ENCODE assay signal across 16 cellular contexts in genomic region chr1:165879946-165880345, GRCh38. TPM values are rescaled to one million over a fixed set of nuclear protein-coding genes. Genes with fewer than 3 reads are reported as not detected.
A peak's percentile ranks its signal among the peaks of the same experiment; 100 is the strongest.
DNase-seq lines count a peak whose midpoint lies in the region; ATAC-seq and TF ChIP-seq lines count a peak whose summit lies in the region.
"Had no signal": no experiment of that assay in that cellular context is flagged by ENCODE, and none has a peak within 500 bp of the region (broad histone marks: within the 10 kb centered on the region; RNA-seq: fewer than 3 reads in every experiment).

No MANE protein-coding gene starts in this region.

- no peak overlapping the region for H3K9ac ChIP-seq in colonic mucosa (ENCODE audit: low read depth in 2 of 2, low read length in 2 of 2)
- H3K9ac ChIP-seq: BLaER1 treated with 17β-estradiol and CSF1 and Interleukin-3, amounts not matched to agents 10 nM and 100 nM had no signal

- peaks cover 35% of the 10 kb centered on the region for H3K36me3 Mint-ChIP-seq in stimulated activated naive CD8-positive, alpha-beta T cell treated with anti-CD3 and anti-CD28 coated beads, Interleukin-15, Interleukin-2, amounts not matched to agents 100 ng/mL and 50 ng/mL, for 24 hours (ENCODE audit: low read depth)

- H3K9me3 ChIP-seq in prostate gland = no peaks in the 10 kb centered on the region
- H3K9me3 ChIP-seq in Peyer's patch = no peaks in the 10 kb centered on the region
- no peaks in the 10 kb centered on the region for H3K9me3 ChIP-seq in colonic mucosa

- in situ Hi-C loops in brain microvascular endothelial cell (cut with HindIII; ENCODE audit: low pct_ligation_motif_present, low sequenced_read_pairs) = no loop called here

- H3K4me3 Mint-ChIP-seq in stimulated activated naive CD8-positive, alpha-beta T cell treated with anti-CD3 and anti-CD28 coated beads, Interleukin-15, Interleukin-2, amounts not matched to agents 100 ng/mL and 50 ng/mL, for 24 hours = no peak overlapping the region
- no peak overlapping the region for H3K4me3 Mint-ChIP-seq in stimulated activated naive CD8-positive, alpha-beta T cell treated with anti-CD3 and anti-CD28 coated beads, Interleukin-15, amount 100 ng/mL, for 72 hours

- peaks cover 71% of the 10 kb centered on the region for H3K4me1 Mint-ChIP-seq in stimulated activated naive CD8-positive, alpha-beta T cell treated with anti-CD3 and anti-CD28 coated beads, Interleukin-15, Interleukin-2, amounts not matched to agents 100 ng/mL and 50 ng/mL, for 24 hours (ENCODE audit: low read depth)
- H3K4me1 Mint-ChIP-seq in stimulated activated naive CD8-positive, alpha-beta T cell treated with anti-CD3 and anti-CD28 coated beads, Interleukin-15, amount 100 ng/mL, for 72 hours = peaks cover 58% of the 10 kb centered on the region

- TF ChIP-seq CTCF in prostate gland (IDR thresholded peaks at IDR 0.05) (no peak), Peyer's patch (IDR thresholded peaks at IDR 0.05) (no peak), colonic mucosa (IDR thresholded peaks at IDR 0.05) (no peak), brain microvascular endothelial cell (IDR thresholded peaks at IDR 0.05; ENCODE audit: low read depth, low read length, missing control alignments) (no peak)

- H3K36me3 ChIP-seq in prostate gland (no peaks in the 10 kb centered on the region), Peyer's patch (no peaks in the 10 kb centered on the region), colonic mucosa (no peaks in the 10 kb centered on the region), brain microvascular endothelial cell (replicated peaks) (no peaks in the 10 kb centered on the region)

- H3K27me3 Mint-ChIP-seq in stimulated activated naive CD8-positive, alpha-beta T cell treated with anti-CD3 and anti-CD28 coated beads, Interleukin-15, Interleukin-2, amounts not matched to agents 100 ng/mL and 50 ng/mL, for 24 hours = no peaks in the 10 kb centered on the region
- no peaks in the 10 kb centered on the region for H3K27me3 Mint-ChIP-seq in stimulated activated naive CD8-positive, alpha-beta T cell treated with anti-CD3 and anti-CD28 coated beads, Interleukin-15, amount 100 ng/mL, for 72 hours

- no peaks in the 10 kb centered on the region for H3K9me3 Mint-ChIP-seq in stimulated activated naive CD8-positive, alpha-beta T cell treated with anti-CD3 and anti-CD28 coated beads, Interleukin-15, Interleukin-2, amounts not matched to agents 100 ng/mL and 50 ng/mL, for 24 hours
- H3K9me3 Mint-ChIP-seq in stimulated activated naive CD8-positive, alpha-beta T cell treated with anti-CD3 and anti-CD28 coated beads, Interleukin-15, amount 100 ng/mL, for 72 hours = no peaks in the 10 kb centered on the region

- TF ChIP-seq POLR2A in prostate gland (IDR thresholded peaks at IDR 0.05) (no peak), Peyer's patch (IDR thresholded peaks at IDR 0.05) (no peak)

- 40% methylated on average over 4 of the region's 4 CpGs for WGBS in prostate gland

- H3K4me1 ChIP-seq in prostate gland (replicated peaks) = peaks cover 5% of the 10 kb centered on the region
- H3K4me1 ChIP-seq in Peyer's patch = peaks cover 0 to 12% (median 0%) of the 10 kb centered on the region in 4 donors
- peaks cover 7% of the 10 kb centered on the region for H3K4me1 ChIP-seq in colonic mucosa

- no peak for DNase-seq in stimulated activated naive CD8-positive, alpha-beta T cell treated with anti-CD3 and anti-CD28 coated beads, Interleukin-15, amount 100 ng/mL, for 72 hours
- DNase-seq in fibroblast of peridontal ligament (ENCODE audit: extremely low read depth) (peak; percentile 63), prostate gland (ENCODE audit: low spot score) (peak; percentile 32), Peyer's patch (no peak), colonic mucosa (no peak), brain microvascular endothelial cell (no peak)
- DNase-seq: DMS79 treated with DMSO at 0.1 percent for 48 hours, HCEC 1CT, MV-4-11, NCI-H1417 treated with DMSO at 0.1 percent for 48 hours, NCI-H1930, NCI-H526 treated with DMSO at 0.1 percent for 48 hours had no signal

- H3K27ac ChIP-seq in prostate gland (peak overlapping the region; percentile 45 to 60), Peyer's patch (no peak overlapping the region), colonic mucosa (no peak overlapping the region), brain microvascular endothelial cell (no peak overlapping the region)
- H3K27ac ChIP-seq: BLaER1 treated with 17β-estradiol and CSF1 and Interleukin-3, amounts not matched to agents 10 nM and 100 nM had no signal

- H3K27me3 ChIP-seq in prostate gland (replicated peaks; ENCODE audit: insufficient read depth) = no peaks in the 10 kb centered on the region
- H3K27me3 ChIP-seq in Peyer's patch = no peaks in the 10 kb centered on the region
- no peaks in the 10 kb centered on the region for H3K27me3 ChIP-seq in colonic mucosa
- no peaks in the 10 kb centered on the region for H3K27me3 ChIP-seq in brain microvascular endothelial cell (replicated peaks)

- intact Hi-C loops in prostate gland (cut with DNase I) (no loop called here), colonic mucosa (cut with DNase I) (no loop called here)

- H3K4me3 ChIP-seq in prostate gland (peak overlapping the region in 1 of 2 donors; percentile 4), Peyer's patch (no peak overlapping the region), colonic mucosa (no peak overlapping the region), brain microvascular endothelial cell (ENCODE audit: low read depth, low read length) (no peak overlapping the region)
- H3K4me3 ChIP-seq: BLaER1 treated with 17β-estradiol and CSF1 and Interleukin-3, amounts not matched to agents 10 nM and 100 nM; K562 had no signal

- no peak for ATAC-seq in stimulated activated naive CD8-positive, alpha-beta T cell treated with anti-CD3 and anti-CD28 coated beads, Interleukin-15, amount 100 ng/mL, for 72 hours
- no peak for ATAC-seq in GM21390 (IDR thresholded peaks at IDR 0.05; ENCODE audit: unreplicated experiment)

- peak overlapping the region; percentile 22 for H3K27ac Mint-ChIP-seq in stimulated activated naive CD8-positive, alpha-beta T cell treated with anti-CD3 and anti-CD28 coated beads, Interleukin-15, Interleukin-2, amounts not matched to agents 100 ng/mL and 50 ng/mL, for 24 hours
- H3K27ac Mint-ChIP-seq in stimulated activated naive CD8-positive, alpha-beta T cell treated with anti-CD3 and anti-CD28 coated beads, Interleukin-15, amount 100 ng/mL, for 72 hours = no peak overlapping the region

RNA-seq across cellular contexts. Expression of gene UCK2, which starts 52.5 kb away (rescaled TPM):
- total RNA-seq in prostate gland (10 to 100 TPM; 23.8 to 25.9 TPM), Peyer's patch (100 to 1,000 TPM in 2 of 4 donors, 10 to 100 TPM in 2; 36.3 to 117 (median 84.7) TPM), colonic mucosa (10 to 100 TPM; 39.6 to 69.0 TPM)

Comparison
In these comparisons a context has a peak if more than half of its experiments do, and no peak if none do; other contexts are left out.
1. DNase-seq: peak in fibroblast of peridontal ligament (single experiment) and prostate gland (single experiment); none in stimulated activated naive CD8-positive, alpha-beta T cell treated with anti-CD3 and anti-CD28 coated beads, Interleukin-15, amount 100 ng/mL, for 72 hours (0 of 2), Peyer's patch (0 of 3), colonic mucosa (single experiment) and brain microvascular endothelial cell (single experiment).
2. H3K27ac ChIP-seq: peak in prostate gland (2 of 2); none in Peyer's patch (0 of 4), colonic mucosa (single experiment) and brain microvascular endothelial cell (single experiment).